8 cellular contexts compared by ENCODE assay signal in the genomic region with DNA sequence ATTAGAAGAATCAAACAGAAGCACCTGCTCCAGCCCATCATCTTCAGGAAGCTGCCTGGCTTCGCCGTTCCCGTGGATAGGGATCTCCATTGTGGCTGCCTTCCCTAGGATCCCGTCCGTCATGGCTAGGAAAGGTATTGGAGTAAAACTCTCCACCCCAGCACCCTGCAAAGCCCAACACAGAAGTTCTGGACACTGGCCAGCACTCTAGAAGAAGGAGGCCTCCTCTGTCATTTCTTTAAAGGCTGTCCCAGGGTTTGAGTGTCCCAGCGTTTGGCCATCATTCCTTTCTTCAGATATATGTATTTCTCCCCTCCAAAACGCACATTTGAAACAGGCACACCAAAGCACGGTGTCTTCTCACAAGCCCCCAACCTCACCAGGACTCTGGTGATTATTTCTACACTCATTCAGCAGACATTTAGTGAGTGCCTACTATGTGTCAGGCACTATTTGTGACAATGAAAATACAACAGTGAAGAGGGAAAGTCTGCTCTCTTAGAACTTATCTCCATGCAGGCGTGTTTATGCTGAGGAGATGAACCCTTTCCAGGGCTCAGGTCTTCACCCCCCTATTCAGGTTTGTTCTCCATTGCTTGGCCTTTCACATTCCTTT. TPM values are rescaled to one million over a fixed set of nuclear protein-coding genes. Genes with fewer than 3 reads are reported as not detected.
DNase-seq lines count a peak whose midpoint lies in the region; ATAC-seq and TF ChIP-seq lines count a peak whose summit lies in the region.

No MANE protein-coding gene starts in this region.

- no peaks in the 10 kb centered on the region for H3K27me3 Mint-ChIP-seq in nephron (ENCODE audit: low read depth)

- peak overlapping the region; percentile 88; the same call in 1 of the 2 replicates for H3K27ac ChIP-seq in MM.1S (ENCODE audit: low read length)
- H3K27ac ChIP-seq in effector memory CD4-positive, alpha-beta T cell (ENCODE audit: insufficient read depth, low read length, poor library complexity, severe bottlenecking), result peak overlapping the region; percentile 88

- no peaks in the 10 kb centered on the region for H3K27me3 ChIP-seq in BJ (ENCODE audit: control insufficient read depth, insufficient read depth, low read length)
- no peaks in the 10 kb centered on the region for H3K27me3 ChIP-seq in MM.1S (replicated peaks; ENCODE audit: insufficient read depth, low read length)
- no peaks in the 10 kb centered on the region for H3K27me3 ChIP-seq in effector memory CD4-positive, alpha-beta T cell (replicated peaks; ENCODE audit: control insufficient read depth, insufficient read depth, low read length, poor library complexity, severe bottlenecking)

- H3K4me1 Mint-ChIP-seq in nephron, result peaks cover 39% of the 10 kb centered on the region

- H3K4me2 ChIP-seq in MM.1S (ENCODE audit: low read depth, low read length), result peak overlapping the region; percentile 86

- 0 out of 2 replicates have a peak, but pooled peaks cover under 1% of the 10 kb centered on the region for H3F3A ChIP-seq in MM.1S (ENCODE audit: insufficient read depth, low read length)

- TF ChIP-seq CTCF in BJ (IDR thresholded peaks at IDR 0.05; ENCODE audit: insufficient read depth, low read depth, low read length) (no peak), MM.1S (IDR thresholded peaks at IDR 0.05; ENCODE audit: low read length) (no peak), nephron (IDR thresholded peaks at IDR 0.05; ENCODE audit: unreplicated experiment in 3 of 3) (no peak)

- peak overlapping the region; percentile 77 for H2AFZ ChIP-seq in MM.1S (ENCODE audit: low read length)

- H3K4me3 ChIP-seq in BJ (ENCODE audit: low read depth, low read length) (peak overlapping the region; percentile 82), MM.1S (ENCODE audit: low read length) (peak overlapping the region; percentile 98)
- peak overlapping the region; percentile 74 for H3K4me3 ChIP-seq in effector memory CD4-positive, alpha-beta T cell (ENCODE audit: insufficient read depth, low read depth, low read length, poor library complexity, severe bottlenecking)

- H3K4me3 Mint-ChIP-seq in nephron, result peak overlapping the region; percentile 98 to 100 (median 98)

- H4K20me1 ChIP-seq in MM.1S (ENCODE audit: insufficient read depth, low read length), result no peaks in the 10 kb centered on the region

- CTCF ChIA-PET in BJ (lab: Yijun Ruan, JAX), result interaction anchor here (0.6 kb wide), 1 partner anchor 32 kb away, joined by 3 read pairs; no protein-coding TSS in a partner anchor

- no peaks in the 10 kb centered on the region for H3K9me2 ChIP-seq in MM.1S (replicated peaks; ENCODE audit: insufficient read depth, low read length)

- H3K9me3 ChIP-seq in MM.1S (replicated peaks; ENCODE audit: insufficient read depth, low read length), result no peaks in the 10 kb centered on the region
- H3K9me3 ChIP-seq in effector memory CD4-positive, alpha-beta T cell (ENCODE audit: control insufficient read depth, low read length), result no peaks in the 10 kb centered on the region

- H3K36me3 ChIP-seq in BJ (ENCODE audit: control insufficient read depth, insufficient read depth, low read length) (peaks cover 25% of the 10 kb centered on the region), MM.1S (replicated peaks; ENCODE audit: insufficient read depth, low read length) (0 out of 2 replicates have a peak, but pooled peaks cover 8% of the 10 kb centered on the region)
- H3K36me3 ChIP-seq in effector memory CD4-positive, alpha-beta T cell (ENCODE audit: control insufficient read depth, insufficient read depth, low read length), result peaks cover 35% of the 10 kb centered on the region

- no peak for ATAC-seq in HG02678 (IDR thresholded peaks at IDR 0.05; ENCODE audit: unreplicated experiment)

- peak overlapping the region; percentile 95 to 99 (median 99) for H3K27ac Mint-ChIP-seq in nephron

- POLR2A ChIA-PET in BJ (lab: Charles Lee), result no interaction called here

- H3K9me3 Mint-ChIP-seq in nephron, result no peaks in the 10 kb centered on the region

- H3K4me1 ChIP-seq in MM.1S (ENCODE audit: low read length), result peaks cover 19% of the 10 kb centered on the region
- peaks cover 21% of the 10 kb centered on the region for H3K4me1 ChIP-seq in effector memory CD4-positive, alpha-beta T cell (ENCODE audit: control insufficient read depth, insufficient read depth, low read length, poor library complexity, severe bottlenecking)

- H3K36me3 Mint-ChIP-seq in nephron (ENCODE audit: low read depth), result peaks cover 39% of the 10 kb centered on the region

- no peak for DNase-seq in BJ (ENCODE audit: low read depth)
- no peak for DNase-seq in MM.1S
- DNase-seq in effector memory CD4-positive, alpha-beta T cell, result no peak
- no peak for DNase-seq in SHP77 (lab: John Stamatoyannopoulos, UW)
- DNase-seq in NCI-H446 treated with DMSO at 0.1 percent for 48 hours (lab: John Stamatoyannopoulos, UW), result no peak
- no peak for DNase-seq in NCI-H226

- peak overlapping the region; percentile 93 for H3K9ac ChIP-seq in MM.1S (ENCODE audit: low read length)

- H3K79me2 ChIP-seq in MM.1S (ENCODE audit: low read length), result peaks cover 49% of the 10 kb centered on the region

RNA-seq across cellular contexts. Expression of gene ARFIP2, which starts 0.7 kb away (rescaled TPM):
- 86.5 and 103 TPM in 2 replicates for polyA plus RNA-seq in BJ (2011; rRNA removed)
- polyA minus RNA-seq in BJ (2011; rRNA and poly(A)+ RNA removed), result 31.6 and 41.8 TPM in 2 replicates

RNA-seq across cellular contexts. Expression of gene TIMM10B, which starts 0.9 kb away (rescaled TPM):
- polyA plus RNA-seq in BJ (2011; rRNA removed), result 29.4 and 32.5 TPM in 2 replicates
- 10.8 and 25.8 TPM in 2 replicates for polyA minus RNA-seq in BJ (2011; rRNA and poly(A)+ RNA removed)

RNA-seq across cellular contexts. Expression of gene TRIM3, which starts 6.7 kb away (rescaled TPM):
- 8.2 and 10.4 TPM in 2 replicates for polyA plus RNA-seq in BJ (2011; rRNA removed)
- polyA minus RNA-seq in BJ (2011; rRNA and poly(A)+ RNA removed), result 8.8 and 12.8 TPM in 2 replicates

RNA-seq across cellular contexts. Expression of gene DNHD1, which starts 16.7 kb away (rescaled TPM):
- 2.3 and 3.1 TPM in 2 replicates for polyA plus RNA-seq in BJ (2011; rRNA removed)
- 8.6 and 12.0 TPM in 2 replicates for polyA minus RNA-seq in BJ (2011; rRNA and poly(A)+ RNA removed)

RNA-seq across cellular contexts. Expression of gene HPX, which starts 39.6 kb away (rescaled TPM):
- polyA plus RNA-seq in BJ (2011; rRNA removed), result 0.82 and 0.87 TPM in 2 replicates
- 1.8 and 2.0 TPM in 2 replicates for polyA minus RNA-seq in BJ (2011; rRNA and poly(A)+ RNA removed)
